ENCODE assay signal across 1 cellular context in the genomic region with DNA sequence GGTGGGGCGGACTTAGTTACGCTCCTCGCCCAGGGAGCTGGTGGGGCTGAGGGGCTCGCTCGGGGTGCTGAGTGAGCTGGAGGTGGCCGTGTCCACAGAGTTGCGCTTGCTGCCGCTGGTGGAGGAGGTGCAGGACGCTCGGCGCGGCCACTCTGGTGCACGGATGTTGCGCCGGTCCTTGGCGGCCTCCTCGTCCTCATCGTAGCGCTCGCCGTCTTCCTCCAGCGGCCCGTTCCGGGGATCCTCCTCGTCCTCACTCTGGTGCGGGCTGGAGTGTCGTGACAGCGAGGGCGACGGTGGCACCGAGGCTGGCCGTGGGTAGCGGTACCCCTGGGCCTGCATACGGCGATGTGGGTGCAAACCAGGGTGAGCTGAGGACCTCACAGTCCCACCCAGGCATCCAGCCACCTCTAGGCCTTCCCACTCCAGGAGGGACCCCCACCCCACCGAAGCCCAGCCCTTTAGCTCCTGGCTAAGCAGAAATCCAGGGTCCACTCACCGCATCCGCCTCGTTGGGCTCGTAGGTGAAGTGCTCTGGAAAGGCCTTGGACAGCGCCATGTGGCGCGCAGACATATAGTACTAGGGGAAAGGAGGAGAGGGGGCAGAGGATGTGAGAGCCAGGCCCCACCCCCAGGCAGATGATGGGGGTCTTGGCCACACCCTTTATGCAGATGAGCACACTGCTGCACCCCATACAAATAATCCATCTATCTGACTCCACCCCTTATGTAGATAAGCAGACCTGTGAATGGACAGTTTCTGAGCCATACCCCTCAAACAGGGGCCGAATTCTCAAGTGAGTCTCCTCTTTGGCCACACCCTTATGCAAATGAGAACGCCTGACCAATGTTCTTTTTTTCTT.
TF ChIP-seq lines count a peak whose summit lies in the region.

No MANE protein-coding gene starts in this region.

TF ChIP-seq in GM12878, 131 proteins besides CTCF, POLR2A, EP300 and RAD21:
- TF ChIP-seq, protein P1, sequence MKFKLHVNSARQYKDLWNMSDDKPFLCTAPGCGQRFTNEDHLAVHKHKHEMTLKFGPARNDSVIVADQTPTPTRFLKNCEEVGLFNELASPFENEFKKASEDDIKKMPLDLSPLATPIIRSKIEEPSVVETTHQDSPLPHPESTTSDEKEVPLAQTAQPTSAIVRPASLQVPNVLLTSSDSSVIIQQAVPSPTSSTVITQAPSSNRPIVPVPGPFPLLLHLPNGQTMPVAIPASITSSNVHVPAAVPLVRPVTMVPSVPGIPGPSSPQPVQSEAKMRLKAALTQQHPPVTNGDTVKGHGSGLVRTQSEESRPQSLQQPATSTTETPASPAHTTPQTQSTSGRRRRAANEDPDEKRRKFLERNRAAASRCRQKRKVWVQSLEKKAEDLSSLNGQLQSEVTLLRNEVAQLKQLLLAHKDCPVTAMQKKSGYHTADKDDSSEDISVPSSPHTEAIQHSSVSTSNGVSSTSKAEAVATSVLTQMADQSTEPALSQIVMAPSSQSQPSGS (IDR thresholded peaks at IDR 0.05; ENCODE audit: low read length) = no peak
- TF ChIP-seq ESRRA (IDR thresholded peaks at IDR 0.05; ENCODE audit: low read length) (no peak), POU2F2 (IDR thresholded peaks at IDR 0.05; ENCODE audit: borderline replicate concordance, low read depth, low read length) (peak; percentile 29; the same call in 1 of the 3 replicates)
